Comparison of ENCODE assay signal across 28 cellular contexts in the genomic region with DNA sequence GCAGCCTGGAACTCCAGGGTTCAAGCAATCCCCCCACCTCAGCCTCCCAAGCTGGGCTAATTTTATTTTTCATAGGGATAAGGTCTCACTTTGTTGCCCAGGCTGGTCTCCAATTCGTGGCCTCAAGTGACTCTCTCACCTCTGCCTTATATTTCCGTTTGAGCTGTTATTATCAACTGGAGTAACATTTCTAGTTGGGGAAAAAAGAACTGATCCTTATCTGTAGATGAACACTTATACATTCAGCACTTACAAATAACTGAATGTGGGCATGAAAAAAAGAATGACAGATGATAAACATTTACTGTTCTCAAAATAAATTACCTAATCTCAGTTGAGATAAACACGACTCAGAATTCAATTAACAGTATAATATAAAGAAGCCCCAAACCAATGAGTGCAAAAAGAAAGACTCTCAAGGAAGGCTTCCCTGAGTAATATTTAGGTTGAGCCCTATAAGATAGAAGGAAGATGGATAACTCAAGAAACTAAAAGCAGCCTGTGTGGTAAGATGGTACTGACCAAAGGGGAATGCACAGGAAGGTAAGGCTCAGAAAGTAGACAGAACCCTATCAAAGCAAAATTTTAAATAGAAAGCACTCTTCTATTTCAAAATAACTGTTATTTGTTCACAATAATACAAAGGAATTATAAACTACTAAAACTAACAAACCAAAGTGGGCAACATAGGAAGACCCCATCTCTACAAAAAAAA. TPM values are rescaled to one million over a fixed set of nuclear protein-coding genes. Genes with fewer than 3 reads are reported as not detected.
DNase-seq lines count a peak whose midpoint lies in the region; ATAC-seq, FAIRE-seq and TF ChIP-seq lines count a peak whose summit lies in the region.
"Had no signal": no experiment of that assay in that cellular context is flagged by ENCODE, and none has a peak within 500 bp of the region (broad histone marks: within the 10 kb centered on the region; RNA-seq: fewer than 3 reads in every experiment).

No MANE protein-coding gene starts in this region.

- no peak overlapping the region for H3K4me2 ChIP-seq in GM12878 (ENCODE audit: control insufficient read depth, insufficient read depth)

- H3K9me3 Mint-ChIP-seq in activated T-cell treated with anti-CD3 and anti-CD28 coated beads, Interleukin-2, amount 50 U/mL, for 72 hours: peaks cover 2% of the 10 kb centered on the region in 2 donors
- no peaks in the 10 kb centered on the region for H3K9me3 Mint-ChIP-seq in activated T-cell treated with anti-CD3 and anti-CD28 coated beads, Interleukin-2, amount 50 U/mL, for 4 hours
- H3K9me3 Mint-ChIP-seq in progenitor cell of endocrine pancreas (ENCODE audit: low read depth): peaks cover under 1% of the 10 kb centered on the region
- H3K9me3 Mint-ChIP-seq: activated T-cell treated with anti-CD3 and anti-CD28 coated beads, Interleukin-2, amount 50 U/mL, for 24 hours; endodermal cell had no signal

- 99% methylated on average over 3 of the region's 3 CpGs for WGBS in GM12878 (ENCODE audit: insufficient coverage, insufficient replicate concordance, low lambda C conversion rate, missing lambda C conversion rate)

- no peak overlapping the region for H2AFZ ChIP-seq in GM12878 (ENCODE audit: control insufficient read depth, low read depth, low read length)

- CTCF ChIA-PET in GM12878 (lab: Yijun Ruan, JAX): interaction anchor here (1.8 to 3.2 kb wide), 2 partner anchors 8 to 10 kb away, joined by 5 to 13 read pairs; no protein-coding TSS in a partner anchor

- H3K27ac ChIP-seq in GM12878 (ENCODE audit: control insufficient read depth, insufficient read depth): no peak overlapping the region
- H3K27ac ChIP-seq: heart left ventricle, left ventricle myocardium inferior, neutrophil, uterus had no signal

- TF ChIP-seq CTCF in GM12878 (IDR thresholded peaks at IDR 0.05 in 2 of 3, conservative IDR thresholded peaks at IDR 0.05 in 1 of 3; ENCODE audit: control insufficient read depth in 2 of 3, extremely low read depth in 1 of 3, insufficient read depth in 1 of 3, low read depth in 3 of 3, low read length in 3 of 3) (no peak), progenitor cell of endocrine pancreas (IDR thresholded peaks at IDR 0.05; ENCODE audit: unreplicated experiment) (no peak), D721Med (IDR thresholded peaks at IDR 0.05; ENCODE audit: insufficient read depth, missing control alignments) (no peak)

- no peaks in the 10 kb centered on the region for H3K4me1 ChIP-seq in GM12878 (ENCODE audit: control insufficient read depth, insufficient read depth, low read length)
- H3K4me1 ChIP-seq: uterus had no signal

- no peak for DNase-seq in activated T-cell treated with anti-CD3 and anti-CD28 coated beads, Interleukin-2, amount 50 U/mL, for 72 hours
- DNase-seq in activated T-cell treated with anti-CD3 and anti-CD28 coated beads, Interleukin-2, amount 50 U/mL, for 4 hours: no peak
- DNase-seq in OCI-M1 (lab: John Stamatoyannopoulos, UW) (peak; percentile 63), GM12878 (ENCODE audit: low read depth, low spot score) (no peak), progenitor cell of endocrine pancreas (ENCODE audit: low spot score, unreplicated experiment) (no peak), D721Med (ENCODE audit: insufficient read length, low spot score) (no peak)
- no peak for DNase-seq in stimulated activated CD4-positive, alpha-beta T cell treated with anti-CD3 and anti-CD28 coated beads, Interleukin-4, amount 100 ng/mL, for 1 hour
- DNase-seq: activated B cell treated with CpG ODN at 0.5 μM for 24 hours; activated CD4-positive, alpha-beta memory T cell treated with anti-CD3 and anti-CD28 coated beads, Interleukin-2, amount 10 ng/mL, durations not matched to agents 7 days and 5 days; activated naive CD8-positive, alpha-beta T cell treated with anti-CD3 and anti-CD28 coated beads, Interleukin-2, amount 10 ng/mL, durations not matched to agents 7 days and 5 days; activated T-cell treated with anti-CD3 and anti-CD28 coated beads, Interleukin-2, amount 50 U/mL, for 24 hours; Calu3; endodermal cell; HCEC 1CT; heart left ventricle; left ventricle myocardium inferior; MG63; NCI-H1417 treated with DMSO at 0.1 percent for 48 hours; NCI-H526 treated with DMSO at 0.1 percent for 48 hours; retina; SHP77 treated with DMSO at 0.1 percent for 48 hours; uterus had no signal

- TF ChIP-seq EP300 in GM12878 (IDR thresholded peaks at IDR 0.05; ENCODE audit: borderline replicate concordance in 1 of 2, control insufficient read depth in 1 of 2, low read depth in 2 of 2, low read length in 2 of 2): no peak

- POLR2A ChIA-PET in GM12878 (lab: Charles Lee): interaction anchor here (0.7 kb wide), 1 partner anchor 1201 kb away, joined by 3 read pairs; no protein-coding TSS in a partner anchor

- H3K9me3 ChIP-seq in GM12878 (replicated peaks; ENCODE audit: control insufficient read depth, insufficient read depth, low read length): peaks cover 8% of the 10 kb centered on the region; the same call in 2 of the 3 replicates
- H3K9me3 ChIP-seq: heart left ventricle, left ventricle myocardium inferior, neutrophil, uterus had no signal

- H3K27me3 Mint-ChIP-seq in activated T-cell treated with anti-CD3 and anti-CD28 coated beads, Interleukin-2, amount 50 U/mL, for 72 hours (ENCODE audit: low read depth): no peaks in the 10 kb centered on the region
- no peaks in the 10 kb centered on the region for H3K27me3 Mint-ChIP-seq in activated T-cell treated with anti-CD3 and anti-CD28 coated beads, Interleukin-2, amount 50 U/mL, for 4 hours (ENCODE audit: low read depth)
- no peaks in the 10 kb centered on the region for H3K27me3 Mint-ChIP-seq in progenitor cell of endocrine pancreas
- H3K27me3 Mint-ChIP-seq: activated B cell treated with CpG ODN at 0.5 μM for 24 hours; activated CD4-positive, alpha-beta memory T cell treated with anti-CD3 and anti-CD28 coated beads, Interleukin-2, amount 10 ng/mL, durations not matched to agents 7 days and 5 days; activated naive CD8-positive, alpha-beta T cell treated with anti-CD3 and anti-CD28 coated beads, Interleukin-2, amount 10 ng/mL, durations not matched to agents 7 days and 5 days; activated T-cell treated with anti-CD3 and anti-CD28 coated beads, Interleukin-2, amount 50 U/mL, for 24 hours; brain had no signal

- H3K4me1 Mint-ChIP-seq in activated T-cell treated with anti-CD3 and anti-CD28 coated beads, Interleukin-2, amount 50 U/mL, for 72 hours (ENCODE audit: low read depth): peaks cover 53% of the 10 kb centered on the region
- H3K4me1 Mint-ChIP-seq in activated T-cell treated with anti-CD3 and anti-CD28 coated beads, Interleukin-2, amount 50 U/mL, for 4 hours (ENCODE audit: low read depth): peaks cover 73% of the 10 kb centered on the region
- peaks cover 15% of the 10 kb centered on the region for H3K4me1 Mint-ChIP-seq in progenitor cell of endocrine pancreas (ENCODE audit: low read depth)

- H4K20me1 ChIP-seq in GM12878 (ENCODE audit: control insufficient read depth, insufficient read depth): no peaks in the 10 kb centered on the region

- intact Hi-C loops in GM12878 (cut with micrococcal nuclease; ENCODE audit: unreplicated experiment): no loop called here

- FAIRE-seq in GM12878 (lab: Jason Lieb, UNC) (no peak), D721Med (lab: Jason Lieb, UNC) (no peak)
- FAIRE-seq: colon, HepG2 had no signal

- TF ChIP-seq RAD21 in GM12878 (IDR thresholded peaks at IDR 0.05; ENCODE audit: insufficient read depth, low read depth, low read length): no peak

- RAD21 ChIA-PET in GM12878 (lab: Charles Lee; ENCODE audit: unreplicated experiment): interaction anchor here (0.7 to 3.8 kb wide), 6 partner anchors 8 to 12 kb away, joined by 3 to 17 read pairs (median 4); no protein-coding TSS in a partner anchor

- no peak for TF ChIP-seq POLR2A in GM12878 (IDR thresholded peaks at IDR 0.05; ENCODE audit: low read depth, low read length)

- no peaks in the 10 kb centered on the region for H3K27me3 ChIP-seq in GM12878 (replicated peaks in 1 of 2; ENCODE audit: control insufficient read depth in 2 of 2, insufficient read depth in 2 of 2, low read length in 1 of 2)
- H3K27me3 ChIP-seq: heart left ventricle, MG63, neutrophil, uterus had no signal

- H3K79me2 ChIP-seq in GM12878 (ENCODE audit: control insufficient read depth, insufficient read depth, low read length): peaks cover 74% of the 10 kb centered on the region

- peak overlapping the region in 1 of 2 donors; percentile 35 for H3K4me3 Mint-ChIP-seq in activated T-cell treated with anti-CD3 and anti-CD28 coated beads, Interleukin-2, amount 50 U/mL, for 72 hours
- no peak overlapping the region for H3K4me3 Mint-ChIP-seq in activated T-cell treated with anti-CD3 and anti-CD28 coated beads, Interleukin-2, amount 50 U/mL, for 4 hours
- no peak overlapping the region for H3K4me3 Mint-ChIP-seq in progenitor cell of endocrine pancreas (ENCODE audit: low read depth)
- H3K4me3 Mint-ChIP-seq: activated B cell treated with CpG ODN at 0.5 μM for 24 hours; activated CD4-positive, alpha-beta memory T cell treated with anti-CD3 and anti-CD28 coated beads, Interleukin-2, amount 10 ng/mL, durations not matched to agents 7 days and 5 days; activated naive CD8-positive, alpha-beta T cell treated with anti-CD3 and anti-CD28 coated beads, Interleukin-2, amount 10 ng/mL, durations not matched to agents 7 days and 5 days; activated T-cell treated with anti-CD3 and anti-CD28 coated beads, Interleukin-2, amount 50 U/mL, for 24 hours; brain; endodermal cell; T-helper 1 cell treated with Interleukin-12 subunit alpha and Interleukin-12 subunit beta and Interleukin-4 antibody, amounts not matched to agents 30 μg/mL and 1 μg/mL, for 36 hours had no signal

- in situ Hi-C loops in GM12878 (cut with MboI): no loop called here

- H3K36me3 ChIP-seq in GM12878 (ENCODE audit: control insufficient read depth in 2 of 2, insufficient read depth in 2 of 2, low read length in 1 of 2): peaks cover 0 to 3% of the 10 kb centered on the region in 2 experiments; a peak in 1 of 4 replicates
- H3K36me3 ChIP-seq: heart left ventricle, left ventricle myocardium inferior, neutrophil, uterus had no signal

- no peak overlapping the region for H3K4me3 ChIP-seq in GM12878
- H3K4me3 ChIP-seq: heart left ventricle, left ventricle myocardium inferior, MG63, uterus had no signal

- peaks cover 4 to 26% of the 10 kb centered on the region in 2 donors for H3K36me3 Mint-ChIP-seq in activated T-cell treated with anti-CD3 and anti-CD28 coated beads, Interleukin-2, amount 50 U/mL, for 72 hours (ENCODE audit: insufficient read depth in 2 of 2)
- H3K36me3 Mint-ChIP-seq in activated T-cell treated with anti-CD3 and anti-CD28 coated beads, Interleukin-2, amount 50 U/mL, for 4 hours (ENCODE audit: insufficient read depth): peaks cover 14% of the 10 kb centered on the region
- H3K36me3 Mint-ChIP-seq in progenitor cell of endocrine pancreas (ENCODE audit: insufficient read depth): peaks cover 2% of the 10 kb centered on the region

- SMC1A ChIA-PET in GM12878 (lab: Charles Lee; ENCODE audit: uncharacterized antibody, unreplicated experiment): interaction anchor here (0.6 to 4.8 kb wide), 9 partner anchors 8 to 222 kb away, joined by 3 to 40 read pairs (median 3); no protein-coding TSS in a partner anchor

- BruUV-seq in GM12878 (replicated peaks; lab: Mats Ljungman, UMichigan): no TSS peak

- no peak overlapping the region for H3K9ac ChIP-seq in GM12878 (ENCODE audit: control insufficient read depth, insufficient read depth, low read length)

- H3K27ac Mint-ChIP-seq in activated T-cell treated with anti-CD3 and anti-CD28 coated beads, Interleukin-2, amount 50 U/mL, for 72 hours: peak overlapping the region; percentile 88
- H3K27ac Mint-ChIP-seq in progenitor cell of endocrine pancreas: peak overlapping the region; percentile 79
- H3K27ac Mint-ChIP-seq: activated B cell treated with CpG ODN at 0.5 μM for 24 hours; activated CD4-positive, alpha-beta memory T cell treated with anti-CD3 and anti-CD28 coated beads, Interleukin-2, amount 10 ng/mL, durations not matched to agents 7 days and 5 days; activated naive CD8-positive, alpha-beta T cell treated with anti-CD3 and anti-CD28 coated beads, Interleukin-2, amount 10 ng/mL, durations not matched to agents 7 days and 5 days; activated T-cell treated with anti-CD3 and anti-CD28 coated beads, Interleukin-2, amount 50 U/mL, for 24 hours; brain; endodermal cell; T-helper 1 cell treated with Interleukin-12 subunit alpha and Interleukin-12 subunit beta and Interleukin-4 antibody, amounts not matched to agents 30 μg/mL and 1 μg/mL, for 36 hours had no signal

- no peak for ATAC-seq in activated T-cell treated with anti-CD3 and anti-CD28 coated beads, Interleukin-2, amount 50 U/mL, for 72 hours (replicated peaks in 1 of 2)
- no peak for ATAC-seq in activated T-cell treated with anti-CD3 and anti-CD28 coated beads, Interleukin-2, amount 50 U/mL, for 4 hours
- peak; percentile 60 for ATAC-seq in GM12878
- no peak for ATAC-seq in HG02981 (IDR thresholded peaks at IDR 0.05; ENCODE audit: unreplicated experiment)
- ATAC-seq: HepG2 had no signal

RNA-seq across cellular contexts. Expression of a gene that starts 11.8 kb away (rescaled TPM):
- 100 to 1,000 TPM; 107 to 121 TPM for total RNA-seq in activated T-cell treated with anti-CD3 and anti-CD28 coated beads, Interleukin-2, amount 50 U/mL, for 72 hours
- 100 to 1,000 TPM; 142 to 153 (median 150) TPM for total RNA-seq in activated T-cell treated with anti-CD3 and anti-CD28 coated beads, Interleukin-2, amount 50 U/mL, for 4 hours
- 330 and 336 TPM in 2 replicates for total RNA-seq in GM12878 (2013; cell fraction: nucleolus; rRNA removed)
- total RNA-seq in GM12878 (2014; rRNA removed) (41.7 and 51.0 TPM in 2 replicates), GM12878 (2014; rRNA removed; fragmentation: Illumina TruSeq; extraction: Trizol) (69.2 and 75.7 TPM in 2 replicates), GM12878 (2021) (82.9 and 88.5 TPM in 2 replicates), progenitor cell of endocrine pancreas (118 and 126 TPM in 2 replicates)
- polyA plus RNA-seq in GM12878 (2011; ENCODE audit: low read depth): 17.9 TPM
- polyA plus RNA-seq in GM12878 (2011; rRNA removed) (65.9 and 85.7 TPM in 2 replicates), GM12878 (2014; fragmentation: Illumina TruSeq; extraction: Trizol) (50.8 and 63.8 TPM in 2 replicates), GM12878 (2014; fragmentation: Nextera tagmentation; extraction: Ambion mirVana) (10 to 100 TPM; 32.9 to 51.5 TPM), GM12878 (2014; rRNA removed) (27.1 and 29.4 TPM in 2 replicates), GM12878 (2016; fragmentation: Nextera tagmentation; extraction: Ambion mirVana) (10 to 100 TPM; 72.1 to 73.0 TPM)
- 21.0 and 25.6 TPM in 2 replicates for polyA plus RNA-seq in GM12878 (2011; cell fraction: cytosol; rRNA removed)
- 36.6 and 43.5 TPM in 2 replicates for polyA plus RNA-seq in GM12878 (2011; cell fraction: nucleus; rRNA removed)
- 22.0 and 29.7 TPM in 2 replicates for polyA plus RNA-seq in GM12878 (2012)
- polyA minus RNA-seq in GM12878 (2011; rRNA and poly(A)+ RNA removed): 118 and 138 TPM in 2 replicates
- polyA minus RNA-seq in GM12878 (2011; cell fraction: cytosol; rRNA and poly(A)+ RNA removed): 47.2 and 55.4 TPM in 2 replicates
- 93.9 and 169 TPM in 2 replicates for polyA minus RNA-seq in GM12878 (2011; cell fraction: nucleus; rRNA and poly(A)+ RNA removed)
